In the genomic region with DNA sequence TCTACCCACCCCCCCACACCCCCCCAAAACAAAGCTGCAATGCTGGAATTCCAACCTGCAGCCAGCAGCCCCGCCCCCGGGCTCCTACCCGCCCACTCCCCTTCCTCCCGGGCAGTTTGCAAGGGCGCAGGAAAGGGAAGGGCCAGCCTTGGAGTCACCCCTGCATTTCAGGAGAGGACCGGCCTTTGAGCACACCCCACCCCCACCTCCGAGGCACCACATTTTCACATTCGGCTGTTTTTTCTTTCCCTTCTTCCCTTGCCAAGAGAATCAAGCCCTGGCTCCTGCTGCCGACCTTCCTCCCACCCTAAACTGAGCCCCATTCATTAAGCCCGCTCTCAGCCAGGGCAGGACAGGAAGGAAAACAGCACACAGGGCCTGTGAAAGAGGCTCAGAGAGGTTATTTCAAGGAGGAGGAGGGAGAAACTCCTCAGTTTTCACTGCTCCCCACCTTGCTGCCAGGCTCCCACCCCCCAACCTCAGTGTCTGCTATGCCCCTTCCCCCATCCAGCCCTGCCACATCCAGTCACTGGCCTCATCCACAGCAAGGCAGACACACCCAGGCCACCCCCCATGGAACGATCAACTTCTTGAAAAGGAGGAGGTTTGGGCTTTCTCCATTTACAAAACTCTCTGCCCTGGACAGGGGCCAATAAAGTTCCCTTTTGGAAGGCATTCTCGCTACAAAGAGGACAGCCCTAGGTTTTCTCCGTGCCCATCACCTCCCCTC, we compare ENCODE assay signal across 9 cellular contexts.
DNase-seq lines count a peak whose midpoint lies in the region; ATAC-seq and TF ChIP-seq lines count a peak whose summit lies in the region.
"Had no signal": no experiment of that assay in that cellular context is flagged by ENCODE, and none has a peak within 500 bp of the region (broad histone marks: within the 10 kb centered on the region; RNA-seq: fewer than 3 reads in every experiment).

No MANE protein-coding gene starts in this region.

- no peak for TF ChIP-seq CTCF in HL-60 (IDR thresholded peaks at IDR 0.05; ENCODE audit: insufficient read depth, low read length)

- ATAC-seq in stimulated activated effector memory CD8-positive, alpha-beta T cell treated with anti-CD3 and anti-CD28 coated beads, Interleukin-12 subunit alpha, Interleukin-12 subunit beta, amount 100 ng/mL, for 72 hours: no peak
- ATAC-seq in GM18502 (IDR thresholded peaks at IDR 0.05; ENCODE audit: poor library complexity, unreplicated experiment) (no peak), HG03139 (IDR thresholded peaks at IDR 0.05; ENCODE audit: unreplicated experiment) (no peak)

- peak overlapping the region; percentile 12; the same call in 1 of the 2 replicates for H3K27ac ChIP-seq in HL-60 (replicated peaks)
- peak overlapping the region; percentile 24 for H3K27ac ChIP-seq in angular gyrus (ENCODE audit: low read depth, low read length)

- H3K27me3 ChIP-seq in HL-60 (ENCODE audit: insufficient read depth, poor library complexity, severe bottlenecking): no peaks in the 10 kb centered on the region

- H3K9me3 Mint-ChIP-seq in stimulated activated effector memory CD8-positive, alpha-beta T cell treated with anti-CD3 and anti-CD28 coated beads, Interleukin-12 subunit alpha, Interleukin-12 subunit beta, amount 100 ng/mL, for 72 hours: no peaks in the 10 kb centered on the region

- H3K4me3 Mint-ChIP-seq in stimulated activated effector memory CD8-positive, alpha-beta T cell treated with anti-CD3 and anti-CD28 coated beads, Interleukin-12 subunit alpha, Interleukin-12 subunit beta, amount 100 ng/mL, for 72 hours: peak overlapping the region; percentile 91

- DNase-seq in HL-60 (ENCODE audit: low read depth in 1 of 2, low spot score in 1 of 2): peak in 1 of 2 experiments; percentile 31
- peak; percentile 62 for DNase-seq in iPS-NIHi7 (ENCODE audit: extremely low spot score)
- DNase-seq in stimulated activated effector memory CD8-positive, alpha-beta T cell treated with anti-CD3 and anti-CD28 coated beads, Interleukin-12 subunit alpha, Interleukin-12 subunit beta, amount 100 ng/mL, for 72 hours (ENCODE audit: low spot score in 2 of 2): no peak
- no peak for DNase-seq in SW480 (ENCODE audit: low spot score)
- no peak for DNase-seq in SW 1271 (lab: John Stamatoyannopoulos, UW)
- DNase-seq: GOT3 had no signal

- H3K36me3 Mint-ChIP-seq in stimulated activated effector memory CD8-positive, alpha-beta T cell treated with anti-CD3 and anti-CD28 coated beads, Interleukin-12 subunit alpha, Interleukin-12 subunit beta, amount 100 ng/mL, for 72 hours: peaks cover 100% of the 10 kb centered on the region

- peak overlapping the region; percentile 77 for H3K27ac Mint-ChIP-seq in stimulated activated effector memory CD8-positive, alpha-beta T cell treated with anti-CD3 and anti-CD28 coated beads, Interleukin-12 subunit alpha, Interleukin-12 subunit beta, amount 100 ng/mL, for 72 hours

- H3K4me3 ChIP-seq in HL-60 (replicated peaks; ENCODE audit: insufficient read depth, low read length): no peak overlapping the region

- peaks cover 97% of the 10 kb centered on the region for H3K4me1 Mint-ChIP-seq in stimulated activated effector memory CD8-positive, alpha-beta T cell treated with anti-CD3 and anti-CD28 coated beads, Interleukin-12 subunit alpha, Interleukin-12 subunit beta, amount 100 ng/mL, for 72 hours
